ENCODE assay signal across 32 cellular contexts in genomic region chr11:133243832-133244231, GRCh38.
"Had no signal": no experiment of that assay in that cellular context is flagged by ENCODE, and none has a peak within 500 bp of the region (broad histone marks: within the 10 kb centered on the region; RNA-seq: fewer than 3 reads in every experiment).

No MANE protein-coding gene starts in this region.

- FAIRE-seq: colon, endothelial cell of umbilical vein, kidney had no signal

- H3K4me3 ChIP-seq: adrenal gland, body of pancreas, gastroesophageal sphincter, right atrium auricular region, spleen, tibial nerve had no signal

- H3K79me2 ChIP-seq: parathyroid adenoma had no signal

- H3K36me3 Mint-ChIP-seq: activated CD4-positive, alpha-beta memory T cell treated with anti-CD3 and anti-CD28 coated beads for 36 hours; activated naive CD8-positive, alpha-beta T cell treated with anti-CD3 and anti-CD28 coated beads for 36 hours; naive thymus-derived CD4-positive, alpha-beta T cell had no signal

- H3K4me1 Mint-ChIP-seq: activated CD4-positive, alpha-beta T cell treated with anti-CD3 and anti-CD28 coated beads, Interleukin-2, amount 10 ng/mL, durations not matched to agents 24 days and 14 days; activated naive CD8-positive, alpha-beta T cell treated with anti-CD3 and anti-CD28 coated beads for 36 hours; naive thymus-derived CD4-positive, alpha-beta T cell had no signal

- H3K9me3 Mint-ChIP-seq: activated CD4-positive, alpha-beta memory T cell treated with anti-CD3 and anti-CD28 coated beads for 36 hours; activated T-helper 1 cell treated with anti-CD3 and anti-CD28 coated beads, Interleukin-12 subunit alpha, Interleukin-12 subunit beta, Interleukin-2, Interleukin-4 antibody, amounts not matched to agents 30 ng/mL and 10 ng/mL and 1 ng/mL, durations not matched to agents 14 hours and 24 hours and 36 hours had no signal

- H3K27ac Mint-ChIP-seq: activated CD4-positive, alpha-beta memory T cell treated with anti-CD3 and anti-CD28 coated beads for 36 hours; activated CD4-positive, alpha-beta T cell treated with anti-CD3 and anti-CD28 coated beads, Interleukin-2, amount 10 ng/mL, durations not matched to agents 24 days and 14 days; activated naive CD4-positive, alpha-beta T cell treated with anti-CD3 and anti-CD28 coated beads for 36 hours; activated naive CD8-positive, alpha-beta T cell treated with anti-CD3 and anti-CD28 coated beads for 36 hours; activated T-helper 1 cell treated with anti-CD3 and anti-CD28 coated beads, Interleukin-12 subunit alpha, Interleukin-12 subunit beta, Interleukin-2, Interleukin-4 antibody, amounts not matched to agents 30 ng/mL and 10 ng/mL and 1 ng/mL, durations not matched to agents 14 hours and 24 hours and 36 hours; naive thymus-derived CD4-positive, alpha-beta T cell; T-helper 1 cell treated with Interleukin-12 subunit alpha and Interleukin-12 subunit beta and Interleukin-4 antibody, amounts not matched to agents 30 μg/mL and 1 μg/mL, for 36 hours had no signal

- H3K27me3 ChIP-seq: adrenal gland, body of pancreas, right atrium auricular region, spleen, tibial nerve had no signal

- DNase-seq: activated CD4-positive, alpha-beta memory T cell treated with anti-CD3 and anti-CD28 coated beads for 36 hours; activated CD4-positive, alpha-beta T cell treated with anti-CD3 and anti-CD28 coated beads, Interleukin-2, amount 10 ng/mL, durations not matched to agents 24 days and 14 days; activated CD4-positive, CD25-positive, alpha-beta regulatory T cell treated with anti-CD3 and anti-CD28 coated beads, Interleukin-2, amount 50 U/mL, for 72 hours; activated CD8-positive, alpha-beta memory T cell treated with anti-CD3 and anti-CD28 coated beads, Interleukin-2, amount 50 U/mL, for 4 hours; activated effector memory CD4-positive, alpha-beta T cell treated with anti-CD3 and anti-CD28 coated beads, Interleukin-2, amount 50 U/mL, for 16 hours; activated naive CD4-positive, alpha-beta T cell treated with anti-CD3 and anti-CD28 coated beads for 36 hours; activated naive CD8-positive, alpha-beta T cell treated with anti-CD3 and anti-CD28 coated beads for 36 hours; activated T-cell treated with anti-CD3 and anti-CD28 coated beads, Interleukin-2, amount 50 U/mL, for 1 hour; adrenal gland; aorta; body of pancreas; effector memory CD4-positive, alpha-beta T cell; head of caudate nucleus; hippocampal formation; kidney; left colon; midbrain; naive thymus-derived CD4-positive, alpha-beta T cell; occipital lobe; spleen; stimulated activated naive CD4-positive, alpha-beta T cell; T1000; WERI-Rb-1 had no signal

- H3K9me3 ChIP-seq: adrenal gland, body of pancreas, gastroesophageal sphincter, right atrium auricular region, tibial nerve had no signal

- H2AFZ ChIP-seq: parathyroid adenoma had no signal

- H3K27me3 Mint-ChIP-seq: activated CD4-positive, alpha-beta T cell treated with anti-CD3 and anti-CD28 coated beads, Interleukin-2, amount 10 ng/mL, durations not matched to agents 24 days and 14 days had no signal

- ATAC-seq: body of pancreas; gastroesophageal sphincter; left colon; naive thymus-derived CD4-positive, alpha-beta T cell had no signal

- H3K27ac ChIP-seq: adrenal gland, body of pancreas, gastroesophageal sphincter, parathyroid adenoma, right atrium auricular region, spleen, tibial nerve, WERI-Rb-1 had no signal

- H3K4me3 Mint-ChIP-seq: activated CD4-positive, alpha-beta memory T cell treated with anti-CD3 and anti-CD28 coated beads for 36 hours; activated CD4-positive, alpha-beta T cell treated with anti-CD3 and anti-CD28 coated beads, Interleukin-2, amount 10 ng/mL, durations not matched to agents 24 days and 14 days; activated naive CD4-positive, alpha-beta T cell treated with anti-CD3 and anti-CD28 coated beads for 36 hours; activated naive CD8-positive, alpha-beta T cell treated with anti-CD3 and anti-CD28 coated beads for 36 hours; activated T-helper 1 cell treated with anti-CD3 and anti-CD28 coated beads, Interleukin-12 subunit alpha, Interleukin-12 subunit beta, Interleukin-2, Interleukin-4 antibody, amounts not matched to agents 30 ng/mL and 10 ng/mL and 1 ng/mL, durations not matched to agents 14 hours and 24 hours and 36 hours; naive thymus-derived CD4-positive, alpha-beta T cell; neural crest cell; T-helper 1 cell treated with Interleukin-12 subunit alpha and Interleukin-12 subunit beta and Interleukin-4 antibody, amounts not matched to agents 30 μg/mL and 1 μg/mL, for 36 hours had no signal

- H3K9ac ChIP-seq: parathyroid adenoma had no signal

- H3K36me3 ChIP-seq: adrenal gland, gastroesophageal sphincter, right atrium auricular region, spleen, tibial nerve, WERI-Rb-1 had no signal

- H3K4me1 ChIP-seq: adrenal gland, body of pancreas, gastroesophageal sphincter, parathyroid adenoma, right atrium auricular region, spleen, tibial nerve had no signal
